25 cellular contexts compared by ENCODE assay signal in the genomic region with DNA sequence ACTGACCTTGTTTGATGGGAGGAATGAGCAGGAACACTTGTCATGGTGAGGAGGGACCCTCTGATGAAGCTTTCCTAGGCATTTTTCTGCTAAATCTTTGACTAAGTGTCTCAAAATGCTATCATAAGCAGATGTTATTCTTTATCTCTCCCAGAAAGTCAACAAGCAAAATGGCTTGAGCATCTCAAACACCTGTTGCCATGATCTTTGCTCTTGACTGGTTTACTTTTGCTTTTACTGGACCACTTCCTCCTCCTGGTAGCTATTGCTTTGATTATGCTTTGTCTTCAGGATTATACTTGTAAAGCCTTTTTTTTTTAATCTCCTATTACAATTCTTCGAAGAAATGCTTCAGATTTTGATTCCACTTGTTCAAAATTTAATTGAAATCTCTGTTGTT.
"Had no signal": no experiment of that assay in that cellular context is flagged by ENCODE, and none has a peak within 500 bp of the region (broad histone marks: within the 10 kb centered on the region; RNA-seq: fewer than 3 reads in every experiment).

No MANE protein-coding gene starts in this region.

- H3K4me3 ChIP-seq: esophagus muscularis mucosa, heart left ventricle, skin epidermis, uterus had no signal

- DNase-seq: activated B cell treated with CpG ODN at 0.5 μM for 24 hours; activated CD8-positive, alpha-beta memory T cell treated with anti-CD3 and anti-CD28 coated beads, Interleukin-2, amount 10 ng/mL, durations not matched to agents 7 days and 5 days; activated CD8-positive, alpha-beta T cell treated with anti-CD3 and anti-CD28 coated beads, Interleukin-2, amount 10 ng/mL, durations not matched to agents 7 days and 5 days; activated naive CD4-positive, alpha-beta T cell; activated T-cell treated with anti-CD3 and anti-CD28 coated beads, Interleukin-2, amount 50 U/mL, for 48 hours; dermis blood vessel endothelial cell; effector CD4-positive, alpha-beta T cell; foreskin keratinocyte; heart left ventricle; hypothalamus; immature natural killer cell; kidney; naive B cell; nephron progenitor cell; stimulated activated CD4-positive, alpha-beta T cell treated with anti-CD3 and anti-CD28 coated beads, Interleukin-4, amount 100 ng/mL, for 24 hours; stimulated activated CD8-positive, alpha-beta memory T cell treated with anti-CD3 and anti-CD28 coated beads, Interleukin-4, amount 100 ng/mL, for 48 hours; stimulated activated naive CD8-positive, alpha-beta T cell treated with anti-CD3 and anti-CD28 coated beads, Interleukin-15, amount 100 ng/mL, for 72 hours; substantia nigra; uterus had no signal

- H3K9me3 ChIP-seq: esophagus muscularis mucosa, neutrophil, uterus had no signal

- H3K4me1 ChIP-seq: esophagus muscularis mucosa, foreskin keratinocyte, heart left ventricle, uterus had no signal

- H3K27ac ChIP-seq: esophagus muscularis mucosa, foreskin keratinocyte, heart left ventricle, neutrophil, skin epidermis, uterus had no signal

- H3K27me3 ChIP-seq: esophagus muscularis mucosa, foreskin keratinocyte, heart left ventricle, neutrophil, uterus had no signal

- H3K36me3 ChIP-seq: neutrophil, uterus had no signal

- ATAC-seq: activated CD8-positive, alpha-beta memory T cell treated with anti-CD3 and anti-CD28 coated beads, Interleukin-2, amount 10 ng/mL, durations not matched to agents 7 days and 5 days; activated CD8-positive, alpha-beta T cell treated with anti-CD3 and anti-CD28 coated beads, Interleukin-2, amount 10 ng/mL, durations not matched to agents 7 days and 5 days; activated naive CD4-positive, alpha-beta T cell treated with anti-CD3 and anti-CD28 coated beads, Interleukin-2, amount 50 U/mL, for 72 hours; foreskin keratinocyte; heart left ventricle; sciatic nerve; stimulated activated memory B cell treated with anti-CD40 and anti-IgM and Interleukin-4, amounts not matched to agents 10 μg/mL and 1 μg/mL and 100 μg/mL, for 72 hours; stimulated activated naive CD8-positive, alpha-beta T cell treated with anti-CD3 and anti-CD28 coated beads, Interleukin-15, amount 100 ng/mL, for 72 hours had no signal
